ENCODE assay signal across 9 cellular contexts in the genomic region with DNA sequence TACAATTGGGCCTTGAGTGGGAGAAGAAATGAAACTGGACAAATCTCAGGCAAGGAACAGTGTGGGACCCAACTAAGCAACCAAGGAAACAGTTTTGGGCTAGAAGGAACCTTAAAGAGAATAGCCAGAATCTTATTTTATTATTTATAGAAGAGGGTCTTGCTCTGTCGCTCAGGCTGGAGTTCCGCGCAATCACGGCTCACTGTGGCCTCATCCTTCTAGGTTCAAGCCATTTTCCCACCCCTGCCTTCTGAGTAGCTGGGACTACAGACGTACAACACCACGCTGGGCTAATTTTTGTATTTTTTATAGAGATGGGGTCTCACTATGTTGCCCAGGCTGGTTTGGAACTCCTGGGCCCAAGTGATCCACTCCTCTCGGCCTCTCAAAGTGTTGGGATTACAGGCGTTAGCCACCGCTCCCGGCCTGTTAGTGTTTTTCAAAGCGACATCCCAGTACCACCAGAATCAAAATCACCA. TPM values are rescaled to one million over a fixed set of nuclear protein-coding genes. Genes with fewer than 3 reads are reported as not detected.
DNase-seq lines count a peak whose midpoint lies in the region; ATAC-seq and TF ChIP-seq lines count a peak whose summit lies in the region.
"Had no signal": no experiment of that assay in that cellular context is flagged by ENCODE, and none has a peak within 500 bp of the region (broad histone marks: within the 10 kb centered on the region; RNA-seq: fewer than 3 reads in every experiment).

No MANE protein-coding gene starts in this region.

- H3K79me2 ChIP-seq in ACC112 (ENCODE audit: control insufficient read depth, insufficient read depth, low read length, unreplicated experiment) = peaks cover 67% of the 10 kb centered on the region

- no peak for DNase-seq in Jurkat, Clone E6-1 (ENCODE audit: low read depth, low spot score)
- DNase-seq in MCF 10A (ENCODE audit: unreplicated experiment) (no peak), NCI-H345 (lab: John Stamatoyannopoulos, UW) (no peak)
- no peak for DNase-seq in naive thymus-derived CD8-positive, alpha-beta T cell
- DNase-seq in activated CD4-positive, CD25-positive, alpha-beta regulatory T cell treated with anti-CD3 and anti-CD28 coated beads, Interleukin-2, amount 50 U/mL, for 72 hours = no peak

- no peak for TF ChIP-seq CTCF in MCF 10A (IDR thresholded peaks at IDR 0.05; ENCODE audit: unreplicated experiment)

- H3K27ac ChIP-seq in ACC112 (ENCODE audit: low read depth, low read length) = peak overlapping the region; percentile 66; the same call in 1 of the 2 replicates

- peak overlapping the region; percentile 81 for H3K4me3 ChIP-seq in ACC112 (ENCODE audit: low read depth, low read length)
- H3K4me3 ChIP-seq in Jurkat, Clone E6-1 (ENCODE audit: low read length) = peak overlapping the region; percentile 83

- H3K9me3 Mint-ChIP-seq in MCF 10A (ENCODE audit: unreplicated experiment) = no peaks in the 10 kb centered on the region
- no peaks in the 10 kb centered on the region for H3K9me3 Mint-ChIP-seq in naive thymus-derived CD8-positive, alpha-beta T cell

- BruUV-seq in MCF 10A (replicated peaks; lab: Mats Ljungman, UMichigan) = no TSS peak

- no peaks in the 10 kb centered on the region for H3K36me3 ChIP-seq in ACC112 (ENCODE audit: insufficient read depth, low read length)

- no peak for ATAC-seq in naive thymus-derived CD8-positive, alpha-beta T cell
- ATAC-seq in HG02588 (IDR thresholded peaks at IDR 0.05; ENCODE audit: unreplicated experiment) (no peak), HG03520 (IDR thresholded peaks at IDR 0.05; ENCODE audit: unreplicated experiment) (no peak)

- no peaks in the 10 kb centered on the region for H3K27me3 ChIP-seq in ACC112 (ENCODE audit: insufficient read depth, low read length)

- H3K4me1 ChIP-seq in ACC112 (ENCODE audit: control insufficient read depth, insufficient read depth, low read length, unreplicated experiment) = peaks cover 23% of the 10 kb centered on the region

- H3K27me3 Mint-ChIP-seq in MCF 10A (ENCODE audit: insufficient read depth, unreplicated experiment) = no peaks in the 10 kb centered on the region
- H3K27me3 Mint-ChIP-seq in naive thymus-derived CD8-positive, alpha-beta T cell = no peaks in the 10 kb centered on the region

- no peak overlapping the region for H3K27ac Mint-ChIP-seq in MCF 10A (ENCODE audit: low read depth, unreplicated experiment)
- peak overlapping the region; percentile 86 to 95 (median 90) for H3K27ac Mint-ChIP-seq in naive thymus-derived CD8-positive, alpha-beta T cell

- peak overlapping the region; percentile 1 for H2AFZ ChIP-seq in ACC112 (ENCODE audit: low read length, unreplicated experiment)

- H3K36me3 Mint-ChIP-seq in MCF 10A (ENCODE audit: insufficient read depth, unreplicated experiment) = peaks cover 28% of the 10 kb centered on the region
- H3K36me3 Mint-ChIP-seq in naive thymus-derived CD8-positive, alpha-beta T cell = peaks cover 0 to 17% (median 2%) of the 10 kb centered on the region in 3 donors

- H3K4me3 Mint-ChIP-seq in MCF 10A (ENCODE audit: unreplicated experiment) = peak overlapping the region; percentile 84
- H3K4me3 Mint-ChIP-seq in naive thymus-derived CD8-positive, alpha-beta T cell = peak overlapping the region; percentile 82 to 97 (median 89)

- POLR2A ChIA-PET in MCF 10A (lab: Yijun Ruan, JAX) = interaction anchor here (1.1 to 8.7 kb wide), 4 partner anchors 10 to 49 kb away, joined by 3 to 99 read pairs (median 6); a partner anchor contains a TSS
- POLR2A ChIA-PET in naive thymus-derived CD8-positive, alpha-beta T cell (lab: Charles Lee) = interaction anchor here (0.5 to 4.5 kb wide), 2 partner anchors 10 to 26 kb away, joined by 3 to 42 read pairs; a partner anchor contains a TSS

- peaks cover 16% of the 10 kb centered on the region for H3K4me1 Mint-ChIP-seq in MCF 10A (ENCODE audit: insufficient read depth, unreplicated experiment)
- peaks cover 21 to 71% (median 55%) of the 10 kb centered on the region in 4 donors for H3K4me1 Mint-ChIP-seq in naive thymus-derived CD8-positive, alpha-beta T cell

- intact Hi-C loops in MCF 10A (cut with micrococcal nuclease) = no loop called here

- CTCF ChIA-PET in MCF 10A (lab: Yijun Ruan, JAX) = no interaction called here

RNA-seq across cellular contexts. Expression of a gene that starts 0.7 kb away (rescaled TPM):
- polyA plus RNA-seq in Jurkat, Clone E6-1 (2012; ENCODE audit: insufficient read depth, insufficient read length) = 57.1 TPM
- 3.0 and 6.9 TPM in 2 replicates for total RNA-seq in MCF 10A (2022)
- 10 to 100 TPM in 1 of 2 experiments, 1 to 10 TPM in 1; 8.6 to 12.3 TPM for total RNA-seq in naive thymus-derived CD8-positive, alpha-beta T cell
- polyA plus RNA-seq in naive thymus-derived CD8-positive, alpha-beta T cell = 1 to 10 TPM; 5.3 to 7.3 (median 5.6) TPM

RNA-seq across cellular contexts. Expression of a gene that starts 1.6 kb away (rescaled TPM):
- 52.5 TPM for polyA plus RNA-seq in Jurkat, Clone E6-1 (2012; ENCODE audit: insufficient read depth, insufficient read length)
- 23.0 and 26.5 TPM in 2 replicates for total RNA-seq in MCF 10A (2022)
- 10 to 100 TPM; 15.8 to 18.7 TPM for total RNA-seq in naive thymus-derived CD8-positive, alpha-beta T cell
- 10 to 100 TPM in 2 of 3 donors, 1 to 10 TPM in 1; 5.2 to 18.0 (median 10.4) TPM for polyA plus RNA-seq in naive thymus-derived CD8-positive, alpha-beta T cell

RNA-seq across cellular contexts. Expression of a gene that starts 25.7 kb away (rescaled TPM):
- polyA plus RNA-seq in Jurkat, Clone E6-1 (2012; ENCODE audit: insufficient read depth, insufficient read length) = 116 TPM
- 31.1 and 34.5 TPM in 2 replicates for total RNA-seq in MCF 10A (2022)
- 10 to 100 TPM; 27.7 to 28.9 TPM for total RNA-seq in naive thymus-derived CD8-positive, alpha-beta T cell
- polyA plus RNA-seq in naive thymus-derived CD8-positive, alpha-beta T cell = 10 to 100 TPM in 2 of 3 donors, 1 to 10 TPM in 1; 7.7 to 14.1 (median 13.0) TPM

RNA-seq across cellular contexts. Expression of a gene that starts 26.0 kb away (rescaled TPM):
- polyA plus RNA-seq in Jurkat, Clone E6-1 (2012; ENCODE audit: insufficient read depth, insufficient read length) = 2.6 TPM
- total RNA-seq in MCF 10A (2022) = 0.20 TPM in 1 of 2 replicates, not detected in the other
- under 1 TPM; 0.23 to 0.27 TPM for total RNA-seq in naive thymus-derived CD8-positive, alpha-beta T cell
- polyA plus RNA-seq in naive thymus-derived CD8-positive, alpha-beta T cell = 1 to 10 TPM; 2.1 to 4.2 (median 3.5) TPM
- total RNA-seq: mononuclear cell had no signal

RNA-seq across cellular contexts. Expression of a gene that starts 33.9 kb away (rescaled TPM):
- polyA plus RNA-seq in Jurkat, Clone E6-1 (2012; ENCODE audit: insufficient read depth, insufficient read length) = 1,116 TPM
- 697 and 717 TPM in 2 replicates for total RNA-seq in MCF 10A (2022)
- 100 to 1,000 TPM; 549 to 584 TPM for total RNA-seq in naive thymus-derived CD8-positive, alpha-beta T cell
- 1,000 to 10,000 TPM; 1,905 to 2,412 (median 2,207) TPM for polyA plus RNA-seq in naive thymus-derived CD8-positive, alpha-beta T cell
